22 cellular contexts compared by ENCODE assay signal in the genomic region with DNA sequence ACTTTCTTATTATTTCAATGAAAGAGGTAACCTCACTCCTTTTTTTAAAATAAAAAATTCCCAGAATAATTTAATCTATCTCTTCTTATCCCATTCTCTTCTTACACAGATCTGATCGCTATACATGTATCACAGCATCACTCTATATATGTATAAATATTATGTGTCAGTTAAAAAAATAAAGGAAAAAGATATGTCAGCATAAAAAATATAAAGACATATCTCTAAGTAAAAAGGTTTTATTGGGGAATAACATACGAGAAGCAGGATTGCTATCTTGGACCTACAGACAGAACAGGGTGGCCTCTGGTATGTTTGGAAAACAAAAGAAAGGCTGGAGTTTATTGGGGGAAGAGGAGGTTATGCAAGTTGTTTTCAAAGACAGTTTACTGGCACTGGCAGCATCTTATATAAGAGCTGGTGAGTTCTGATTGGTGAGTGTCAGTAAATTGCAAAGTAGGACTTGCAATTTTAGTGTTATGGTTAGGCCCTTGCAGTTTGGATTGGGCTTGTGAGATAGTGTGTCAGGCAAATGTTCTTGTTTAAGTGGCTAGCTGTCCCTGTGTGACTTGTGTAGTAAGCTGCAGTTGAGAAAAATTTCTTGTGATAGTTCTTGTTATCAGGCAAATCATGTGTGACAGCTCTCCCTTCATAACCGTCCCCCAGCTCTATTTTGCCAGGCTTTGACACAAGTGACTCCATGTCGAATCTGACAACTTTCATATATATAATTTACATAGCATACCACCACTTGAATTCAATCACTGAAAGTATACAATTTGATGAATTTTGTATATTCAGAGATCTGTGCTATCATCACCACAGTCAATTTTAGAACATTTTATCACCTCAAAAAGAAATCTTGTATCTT.
DNase-seq lines count a peak whose midpoint lies in the region; ATAC-seq, FAIRE-seq and TF ChIP-seq lines count a peak whose summit lies in the region.
"Had no signal": no experiment of that assay in that cellular context is flagged by ENCODE, and none has a peak within 500 bp of the region (broad histone marks: within the 10 kb centered on the region; RNA-seq: fewer than 3 reads in every experiment).

No MANE protein-coding gene starts in this region.

- peaks cover 0 to 10% of the 10 kb centered on the region in 2 donors for H3K36me3 Mint-ChIP-seq in activated naive CD4-positive, alpha-beta T cell treated with anti-CD3 and anti-CD28 coated beads, Interleukin-2, amount 50 U/mL, for 72 hours

- DNase-seq in GM19239 (ENCODE audit: insufficient read length, low spot score) (no peak), fibroblast of the aortic adventitia (ENCODE audit: low read depth) (peak; percentile 22), medulla oblongata (ENCODE audit: extremely low spot score) (peak; percentile 31), superior temporal gyrus (ENCODE audit: extremely low spot score) (peak; percentile 69), NCI-H1930 (lab: John Stamatoyannopoulos, UW) (no peak), SIG-M5 treated with dmso at 0.1 percent for 504 hours (lab: John Stamatoyannopoulos, UW; ENCODE audit: unreplicated experiment) (no peak)
- no peak for DNase-seq in activated naive CD4-positive, alpha-beta T cell treated with anti-CD3 and anti-CD28 coated beads, Interleukin-2, amount 50 U/mL, for 72 hours (ENCODE audit: low spot score in 2 of 2)
- DNase-seq: activated T-cell treated with anti-CD3 and anti-CD28 coated beads, Interleukin-2, amount 50 U/mL, for 24 hours; CD8-positive, alpha-beta memory T cell; colonic mucosa; DMS53; NCI-H1105; NCI-H446 treated with DMSO at 0.1 percent for 48 hours; sigmoid colon had no signal

- no peak for ATAC-seq in activated naive CD4-positive, alpha-beta T cell treated with anti-CD3 and anti-CD28 coated beads, Interleukin-2, amount 50 U/mL, for 72 hours
- ATAC-seq in GM19324 (IDR thresholded peaks at IDR 0.05; ENCODE audit: low FRiP score, unreplicated experiment), result no peak
- ATAC-seq: stimulated activated effector memory CD8-positive, alpha-beta T cell treated with anti-CD3 and anti-CD28 coated beads, Interleukin-12 subunit alpha, Interleukin-12 subunit beta, amount 100 ng/mL, for 72 hours had no signal

- no peak overlapping the region for H3K27ac Mint-ChIP-seq in activated naive CD4-positive, alpha-beta T cell treated with anti-CD3 and anti-CD28 coated beads, Interleukin-2, amount 50 U/mL, for 72 hours
- H3K27ac Mint-ChIP-seq: activated naive CD4-positive, alpha-beta T cell treated with anti-CD3 and anti-CD28 coated beads, Interleukin-2, amount 50 U/mL, for 24 hours; activated T-cell treated with anti-CD3 and anti-CD28 coated beads, Interleukin-2, amount 50 U/mL, for 24 hours; stimulated activated effector memory CD8-positive, alpha-beta T cell treated with anti-CD3 and anti-CD28 coated beads, Interleukin-12 subunit alpha, Interleukin-12 subunit beta, amount 100 ng/mL, for 72 hours had no signal

- no peaks in the 10 kb centered on the region for H3K9me3 Mint-ChIP-seq in activated naive CD4-positive, alpha-beta T cell treated with anti-CD3 and anti-CD28 coated beads, Interleukin-2, amount 50 U/mL, for 72 hours
- H3K9me3 Mint-ChIP-seq: activated naive CD4-positive, alpha-beta T cell treated with anti-CD3 and anti-CD28 coated beads, Interleukin-2, amount 50 U/mL, for 24 hours; activated T-cell treated with anti-CD3 and anti-CD28 coated beads, Interleukin-2, amount 50 U/mL, for 24 hours; CD8-positive, alpha-beta memory T cell; stimulated activated effector memory CD8-positive, alpha-beta T cell treated with anti-CD3 and anti-CD28 coated beads, Interleukin-12 subunit alpha, Interleukin-12 subunit beta, amount 100 ng/mL, for 72 hours had no signal

- FAIRE-seq in GM19239 (lab: Jason Lieb, UNC), result peak; percentile 4
- FAIRE-seq: GM12891, islet of Langerhans, RCC 7860 had no signal

- H3K4me3 ChIP-seq in fibroblast of the aortic adventitia (ENCODE audit: low read depth, low read length), result no peak overlapping the region
- H3K4me3 ChIP-seq: colonic mucosa, sigmoid colon, SK-N-MC, thoracic aorta had no signal

- TF ChIP-seq CTCF in fibroblast of the aortic adventitia (IDR thresholded peaks at IDR 0.05; ENCODE audit: insufficient read depth, low read length), result no peak

Comparison
In these comparisons a context has a peak if more than half of its experiments do, and no peak if none do; other contexts are left out.
1. DNase-seq: peak in fibroblast of the aortic adventitia (single experiment), medulla oblongata (single experiment) and superior temporal gyrus (single experiment); none in GM19239 (single experiment), activated naive CD4-positive, alpha-beta T cell treated with anti-CD3 and anti-CD28 coated beads, Interleukin-2, amount 50 U/mL, for 72 hours (0 of 2), NCI-H1930 (0 of 2) and SIG-M5 treated with dmso at 0.1 percent for 504 hours (single experiment).